9 cellular contexts compared by ENCODE assay signal in the genomic region with DNA sequence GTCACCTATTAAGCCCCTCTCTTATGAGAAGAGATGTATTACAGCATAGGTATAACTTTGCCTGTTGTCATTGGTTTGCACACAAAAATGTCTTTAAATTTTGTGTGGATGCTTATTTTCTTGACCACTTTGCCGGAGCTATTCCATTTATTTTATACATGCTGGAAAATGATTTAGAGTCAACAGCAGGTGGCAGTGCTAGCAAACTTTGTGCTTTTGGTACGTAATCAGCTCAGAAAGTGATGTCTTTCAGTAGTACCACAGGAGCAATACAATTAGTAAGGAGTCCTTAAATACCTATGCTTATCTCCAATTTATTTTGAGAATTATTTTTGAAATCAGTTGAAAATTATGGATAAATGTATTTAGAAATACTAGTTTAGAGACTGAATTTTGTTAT. TPM values are rescaled to one million over a fixed set of nuclear protein-coding genes. Genes with fewer than 3 reads are reported as not detected.
A peak's percentile ranks its signal among the peaks of the same experiment; 100 is the strongest.
DNase-seq lines count a peak whose midpoint lies in the region; ATAC-seq and TF ChIP-seq lines count a peak whose summit lies in the region.
"Had no signal": no experiment of that assay in that cellular context is flagged by ENCODE, and none has a peak within 500 bp of the region (broad histone marks: within the 10 kb centered on the region; RNA-seq: fewer than 3 reads in every experiment).

No MANE protein-coding gene starts in this region.

- H3K27ac ChIP-seq in DND-41 (ENCODE audit: low read length) (no peak overlapping the region), liver (ENCODE audit: low read depth in 1 of 2, low read length in 2 of 2) (no peak overlapping the region)

- no peak overlapping the region for H3K4me2 ChIP-seq in DND-41 (ENCODE audit: insufficient read depth, low read length)

- no peaks in the 10 kb centered on the region for H3K79me2 ChIP-seq in DND-41 (ENCODE audit: insufficient read depth, low read length)

- H3K9ac ChIP-seq in DND-41 (ENCODE audit: low read depth, low read length) (no peak overlapping the region), liver (ENCODE audit: low read depth in 1 of 2, low read length in 2 of 2) (no peak overlapping the region)

- peak; percentile 82 to 88 for TF ChIP-seq RAD21 in liver (IDR thresholded peaks at IDR 0.05)

- no peak overlapping the region for H3K27ac Mint-ChIP-seq in stimulated activated naive B cell treated with anti-CD40 and anti-IgM and Interleukin-4, amounts not matched to agents 10 μg/mL and 1 μg/mL and 100 μg/mL, for 72 hours
- H3K27ac Mint-ChIP-seq: T-helper 1 cell treated with Interleukin-12 subunit alpha and Interleukin-12 subunit beta and Interleukin-4 antibody, amounts not matched to agents 30 μg/mL and 1 μg/mL, for 36 hours had no signal

- ATAC-seq in DND-41 (ENCODE audit: insufficient read depth, low read depth) (0 out of 3 replicates have a peak, but pooled peaks have one; percentile 57), GM19463 (IDR thresholded peaks at IDR 0.05; ENCODE audit: unreplicated experiment) (no peak)
- ATAC-seq in stimulated activated naive B cell treated with anti-CD40 and anti-IgM and Interleukin-4, amounts not matched to agents 10 μg/mL and 1 μg/mL and 100 μg/mL, for 72 hours (replicated peaks): no peak

- H3K27me3 ChIP-seq in DND-41 (ENCODE audit: insufficient read depth, low read length, poor library complexity) (no peaks in the 10 kb centered on the region), HAP-1 (ENCODE audit: low read depth) (no peaks in the 10 kb centered on the region), liver (ENCODE audit: control insufficient read depth in 4 of 4, insufficient read depth in 4 of 4, low read length in 3 of 4) (peaks cover 0 to 2% (median 0%) of the 10 kb centered on the region in 4 donors)

- in situ Hi-C loops in HAP-1 (cut with MboI; ENCODE audit: low sequenced_read_pairs): loop anchor here (25.0 kb wide), 1 partner anchor 205 kb away; no protein-coding TSS in a partner anchor
- in situ Hi-C loops in astrocyte of the spinal cord (cut with HindIII; ENCODE audit: low sequenced_read_pairs): no loop called here

- DNase-seq in DND-41: peak; percentile 24
- DNase-seq in HAP-1 (ENCODE audit: low spot score in 2 of 2): peak; percentile 63 to 72
- DNase-seq in NCI-H2196 (lab: John Stamatoyannopoulos, UW; ENCODE audit: unreplicated experiment): peak; percentile 31
- DNase-seq in astrocyte of the spinal cord (ENCODE audit: low read depth, low spot score): peak; percentile 55
- no peak for DNase-seq in lower leg skin (ENCODE audit: low spot score in 2 of 2)
- DNase-seq in stimulated activated naive B cell treated with anti-CD40 and anti-IgM and Interleukin-4, amounts not matched to agents 10 μg/mL and 1 μg/mL and 100 μg/mL, for 72 hours: no peak

- H3K9me3 Mint-ChIP-seq in stimulated activated naive B cell treated with anti-CD40 and anti-IgM and Interleukin-4, amounts not matched to agents 10 μg/mL and 1 μg/mL and 100 μg/mL, for 72 hours: no peaks in the 10 kb centered on the region
- H3K9me3 Mint-ChIP-seq: T-helper 1 cell treated with Interleukin-12 subunit alpha and Interleukin-12 subunit beta and Interleukin-4 antibody, amounts not matched to agents 30 μg/mL and 1 μg/mL, for 36 hours had no signal

- no peak overlapping the region for H3K4me3 Mint-ChIP-seq in stimulated activated naive B cell treated with anti-CD40 and anti-IgM and Interleukin-4, amounts not matched to agents 10 μg/mL and 1 μg/mL and 100 μg/mL, for 72 hours
- H3K4me3 Mint-ChIP-seq: T-helper 1 cell treated with Interleukin-12 subunit alpha and Interleukin-12 subunit beta and Interleukin-4 antibody, amounts not matched to agents 30 μg/mL and 1 μg/mL, for 36 hours had no signal

- no peaks in the 10 kb centered on the region for H3K36me3 Mint-ChIP-seq in stimulated activated naive B cell treated with anti-CD40 and anti-IgM and Interleukin-4, amounts not matched to agents 10 μg/mL and 1 μg/mL and 100 μg/mL, for 72 hours

- H3K4me1 ChIP-seq in DND-41 (ENCODE audit: insufficient read depth, low read length): no peaks in the 10 kb centered on the region
- H3K4me1 ChIP-seq in HAP-1: peaks cover 13% of the 10 kb centered on the region
- H3K4me1 ChIP-seq in liver (ENCODE audit: control insufficient read depth in 4 of 4, insufficient read depth in 4 of 4, low read length in 3 of 4): no peaks in the 10 kb centered on the region

- TF ChIP-seq CTCF in DND-41 (IDR thresholded peaks at IDR 0.05; ENCODE audit: borderline replicate concordance, extremely low read depth, low read length, poor library complexity, severe bottlenecking): peak; percentile 62
- peak; percentile 53 for TF ChIP-seq CTCF in astrocyte of the spinal cord (IDR thresholded peaks at IDR 0.05; ENCODE audit: low read depth, low read length)
- TF ChIP-seq CTCF in liver (IDR thresholded peaks at IDR 0.05; ENCODE audit: low read depth, low read length, missing input control): peak; percentile 57
- TF ChIP-seq CTCF in lower leg skin (IDR thresholded peaks at IDR 0.05): no peak

- H3K4me3 ChIP-seq in DND-41 (ENCODE audit: low read depth in 1 of 2, low read length in 2 of 2) (no peak overlapping the region), HAP-1 (no peak overlapping the region), astrocyte of the spinal cord (ENCODE audit: low read depth, low read length) (no peak overlapping the region), liver (ENCODE audit: low read depth in 1 of 3, low read length in 3 of 3) (no peak overlapping the region), lower leg skin (ENCODE audit: low read depth, poor library complexity, severe bottlenecking) (no peak overlapping the region)

- no peaks in the 10 kb centered on the region for H3K36me3 ChIP-seq in DND-41 (ENCODE audit: insufficient read depth, low read length)
- no peaks in the 10 kb centered on the region for H3K36me3 ChIP-seq in HAP-1 (replicated peaks)
- H3K36me3 ChIP-seq in liver (ENCODE audit: control insufficient read depth in 4 of 4, insufficient read depth in 3 of 4, low read depth in 1 of 4, low read length in 3 of 4): no peaks in the 10 kb centered on the region

- H3K9me3 ChIP-seq in DND-41 (ENCODE audit: insufficient read depth, low read length, severe bottlenecking) (no peaks in the 10 kb centered on the region), HAP-1 (no peaks in the 10 kb centered on the region), liver (ENCODE audit: control insufficient read depth in 4 of 4, low read length in 3 of 4) (no peaks in the 10 kb centered on the region)

- H4K20me1 ChIP-seq in DND-41 (ENCODE audit: insufficient read depth, low read length): no peaks in the 10 kb centered on the region

- no peaks in the 10 kb centered on the region for H3K4me1 Mint-ChIP-seq in stimulated activated naive B cell treated with anti-CD40 and anti-IgM and Interleukin-4, amounts not matched to agents 10 μg/mL and 1 μg/mL and 100 μg/mL, for 72 hours

- H3K27me3 Mint-ChIP-seq in stimulated activated naive B cell treated with anti-CD40 and anti-IgM and Interleukin-4, amounts not matched to agents 10 μg/mL and 1 μg/mL and 100 μg/mL, for 72 hours: peaks cover 5 to 9% of the 10 kb centered on the region in 2 donors

- intact Hi-C loops in lower leg skin (cut with DNase I; ENCODE audit: low total_unique reads): loop anchor here (10.0 kb wide), 1 partner anchor 602 kb away; no protein-coding TSS in a partner anchor

- no peak overlapping the region for H2AFZ ChIP-seq in DND-41 (ENCODE audit: low read depth, low read length)

- TF ChIP-seq POLR2A in lower leg skin (IDR thresholded peaks at IDR 0.05): no peak

- 11% methylated on average over 2 of the region's 2 CpGs for WGBS in liver
- WGBS in lower leg skin, 2 donors: 11 to 20% methylated on average over 2 of the region's 2 CpGs

TF ChIP-seq in liver, 16 proteins besides CTCF, POLR2A, EP300 and RAD21:
- TF ChIP-seq TAF1 (conservative IDR thresholded peaks at IDR 0.05): peak; percentile 11
- no peak for TF ChIP-seq JUND (IDR thresholded peaks at IDR 0.05)
- TF ChIP-seq RXRA (IDR thresholded peaks at IDR 0.05): no peak
- TF ChIP-seq, protein P1, sequence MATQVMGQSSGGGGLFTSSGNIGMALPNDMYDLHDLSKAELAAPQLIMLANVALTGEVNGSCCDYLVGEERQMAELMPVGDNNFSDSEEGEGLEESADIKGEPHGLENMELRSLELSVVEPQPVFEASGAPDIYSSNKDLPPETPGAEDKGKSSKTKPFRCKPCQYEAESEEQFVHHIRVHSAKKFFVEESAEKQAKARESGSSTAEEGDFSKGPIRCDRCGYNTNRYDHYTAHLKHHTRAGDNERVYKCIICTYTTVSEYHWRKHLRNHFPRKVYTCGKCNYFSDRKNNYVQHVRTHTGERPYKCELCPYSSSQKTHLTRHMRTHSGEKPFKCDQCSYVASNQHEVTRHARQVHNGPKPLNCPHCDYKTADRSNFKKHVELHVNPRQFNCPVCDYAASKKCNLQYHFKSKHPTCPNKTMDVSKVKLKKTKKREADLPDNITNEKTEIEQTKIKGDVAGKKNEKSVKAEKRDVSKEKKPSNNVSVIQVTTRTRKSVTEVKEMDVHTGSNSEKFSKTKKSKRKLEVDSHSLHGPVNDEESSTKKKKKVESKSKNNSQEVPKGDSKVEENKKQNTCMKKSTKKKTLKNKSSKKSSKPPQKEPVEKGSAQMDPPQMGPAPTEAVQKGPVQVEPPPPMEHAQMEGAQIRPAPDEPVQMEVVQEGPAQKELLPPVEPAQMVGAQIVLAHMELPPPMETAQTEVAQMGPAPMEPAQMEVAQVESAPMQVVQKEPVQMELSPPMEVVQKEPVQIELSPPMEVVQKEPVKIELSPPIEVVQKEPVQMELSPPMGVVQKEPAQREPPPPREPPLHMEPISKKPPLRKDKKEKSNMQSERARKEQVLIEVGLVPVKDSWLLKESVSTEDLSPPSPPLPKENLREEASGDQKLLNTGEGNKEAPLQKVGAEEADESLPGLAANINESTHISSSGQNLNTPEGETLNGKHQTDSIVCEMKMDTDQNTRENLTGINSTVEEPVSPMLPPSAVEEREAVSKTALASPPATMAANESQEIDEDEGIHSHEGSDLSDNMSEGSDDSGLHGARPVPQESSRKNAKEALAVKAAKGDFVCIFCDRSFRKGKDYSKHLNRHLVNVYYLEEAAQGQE (IDR thresholded peaks at IDR 0.05): no peak
- TF ChIP-seq FOXA1 (IDR thresholded peaks at IDR 0.05): no peak

RNA-seq across cellular contexts. Expression of a gene that starts 19.8 kb away (rescaled TPM):
- 10 to 100 TPM; 10.8 to 19.0 TPM for total RNA-seq in liver
- polyA plus RNA-seq in liver: 10 to 100 TPM in 1 of 2 donors, 1 to 10 TPM in 1; 8.6 to 15.7 TPM
- 10 to 100 TPM; 11.5 to 14.5 (median 12.5) TPM for total RNA-seq in lower leg skin

Comparison
In these comparisons a context has a peak if more than half of its experiments do, and no peak if none do; other contexts are left out.
1. DNase-seq: peak in DND-41 (single experiment), HAP-1 (2 of 2), NCI-H2196 (single experiment) and astrocyte of the spinal cord (single experiment); none in lower leg skin (0 of 2) and stimulated activated naive B cell treated with anti-CD40 and anti-IgM and Interleukin-4, amounts not matched to agents 10 μg/mL and 1 μg/mL and 100 μg/mL, for 72 hours (single experiment).
2. CTCF ChIP-seq: peak in DND-41 (single experiment), astrocyte of the spinal cord (single experiment) and liver (single experiment); none in lower leg skin (0 of 3).